8 cellular contexts compared by ENCODE assay signal in genomic region chr18:48820483-48821250, GRCh38.
DNase-seq lines count a peak whose midpoint lies in the region; ATAC-seq, FAIRE-seq and TF ChIP-seq lines count a peak whose summit lies in the region.

No MANE protein-coding gene starts in this region.

- ATAC-seq in GM18873 (IDR thresholded peaks at IDR 0.05; ENCODE audit: low FRiP score, unreplicated experiment): peak; percentile 78
- ATAC-seq in HG02678 (IDR thresholded peaks at IDR 0.05; ENCODE audit: unreplicated experiment): peak; percentile 92
- ATAC-seq in activated B cell treated with CpG ODN at 0.5 μM for 24 hours (ENCODE audit: low read depth): peak; percentile 98

- intact Hi-C loops in activated B cell treated with CpG ODN at 0.5 μM for 24 hours (cut with micrococcal nuclease): loop anchor here (1.0 to 2.0 kb wide), 5 partner anchors 14 to 109 kb away; no protein-coding TSS in a partner anchor

- no peak overlapping the region for H3K4me3 ChIP-seq in MG63
- no peak overlapping the region for H3K4me3 ChIP-seq in hepatocyte

- H3K27me3 Mint-ChIP-seq in activated B cell treated with CpG ODN at 0.5 μM for 24 hours (no peaks in the 10 kb centered on the region), neural crest cell (ENCODE audit: low read depth) (no peaks in the 10 kb centered on the region)

- H3K4me1 ChIP-seq in hepatocyte (ENCODE audit: insufficient read depth): peaks cover 14% of the 10 kb centered on the region

- H3K9me3 ChIP-seq in MG63: no peaks in the 10 kb centered on the region; the same call in 1 of the 2 replicates
- peaks cover 7% of the 10 kb centered on the region for H3K9me3 ChIP-seq in hepatocyte (ENCODE audit: low read depth)

- H3K4me1 Mint-ChIP-seq in activated B cell treated with CpG ODN at 0.5 μM for 24 hours (peaks cover 18% of the 10 kb centered on the region), neural crest cell (peaks cover 29% of the 10 kb centered on the region)

- H4K20me1 ChIP-seq in hepatocyte (ENCODE audit: insufficient read depth, poor library complexity, severe bottlenecking): no peaks in the 10 kb centered on the region

- peak; percentile 33 for DNase-seq in activated B cell treated with CpG ODN at 0.5 μM for 24 hours
- no peak for DNase-seq in neural crest cell (ENCODE audit: low read depth, low spot score)
- DNase-seq in D721Med (ENCODE audit: insufficient read length, low spot score): no peak
- DNase-seq in MG63: no peak
- no peak for DNase-seq in RCC 7860 (ENCODE audit: low spot score)
- no peak for DNase-seq in hepatocyte (ENCODE audit: low spot score)

- no peaks in the 10 kb centered on the region for H3K9me3 Mint-ChIP-seq in activated B cell treated with CpG ODN at 0.5 μM for 24 hours
- peaks cover 4% of the 10 kb centered on the region for H3K9me3 Mint-ChIP-seq in neural crest cell

- H3K4me3 Mint-ChIP-seq in activated B cell treated with CpG ODN at 0.5 μM for 24 hours: peak overlapping the region; percentile 4
- H3K4me3 Mint-ChIP-seq in neural crest cell: no peak overlapping the region

- H3K27me3 ChIP-seq in MG63 (no peaks in the 10 kb centered on the region), hepatocyte (no peaks in the 10 kb centered on the region)

- POLR2A ChIA-PET in activated B cell treated with CpG ODN at 0.5 μM for 24 hours (lab: Charles Lee): interaction anchor here (1.0 to 2.8 kb wide), 4 partner anchors 12 to 131 kb away, joined by 3 to 19 read pairs (median 4); no protein-coding TSS in a partner anchor

- FAIRE-seq in D721Med (lab: Jason Lieb, UNC) (no peak), RCC 7860 (lab: Jason Lieb, UNC) (no peak)

- H3K36me3 ChIP-seq in MG63 (peaks cover 10% of the 10 kb centered on the region; the same call in 1 of the 2 replicates), hepatocyte (replicated peaks; ENCODE audit: insufficient read depth, low read depth) (no peaks in the 10 kb centered on the region)

- H3K4me2 ChIP-seq in hepatocyte: no peak overlapping the region

- peak overlapping the region; percentile 32 for H3K27ac Mint-ChIP-seq in activated B cell treated with CpG ODN at 0.5 μM for 24 hours
- peak overlapping the region; percentile 87 for H3K27ac Mint-ChIP-seq in neural crest cell (ENCODE audit: unreplicated experiment)

- TF ChIP-seq CTCF in activated B cell treated with CpG ODN at 0.5 μM for 24 hours (IDR thresholded peaks at IDR 0.05) (no peak), neural crest cell (conservative IDR thresholded peaks at IDR 0.05) (no peak), D721Med (IDR thresholded peaks at IDR 0.05; ENCODE audit: insufficient read depth, missing control alignments) (no peak), hepatocyte (IDR thresholded peaks at IDR 0.05; ENCODE audit: poor library complexity) (no peak)

- H3K36me3 Mint-ChIP-seq in activated B cell treated with CpG ODN at 0.5 μM for 24 hours (ENCODE audit: low read depth) (no peaks in the 10 kb centered on the region), neural crest cell (ENCODE audit: low read depth) (peaks cover 20% of the 10 kb centered on the region)

- WGBS in hepatocyte (ENCODE audit: low lambda C conversion rate, missing lambda C conversion rate): 96% methylated on average over 11 of the region's 11 CpGs

- no peaks in the 10 kb centered on the region for H3K9me2 ChIP-seq in hepatocyte (replicated peaks; ENCODE audit: insufficient read depth)

- CTCF ChIA-PET in activated B cell treated with CpG ODN at 0.5 μM for 24 hours (lab: Charles Lee): interaction anchor here (0.7 to 1.4 kb wide), 3 partner anchors 19 to 147 kb away, joined by 3 to 4 read pairs (median 3); no protein-coding TSS in a partner anchor

- no peaks in the 10 kb centered on the region for H3K79me2 ChIP-seq in hepatocyte

- H2AFZ ChIP-seq in hepatocyte: no peak overlapping the region

- H3K27ac ChIP-seq in hepatocyte: no peak overlapping the region
